ENCODE assay signal across 27 cellular contexts in genomic region chr3:142165194-142165593, GRCh38. TPM values are rescaled to one million over a fixed set of nuclear protein-coding genes. Genes with fewer than 3 reads are reported as not detected.
DNase-seq lines count a peak whose midpoint lies in the region; TF ChIP-seq lines count a peak whose summit lies in the region.
"Had no signal": no experiment of that assay in that cellular context is flagged by ENCODE, and none has a peak within 500 bp of the region (broad histone marks: within the 10 kb centered on the region; RNA-seq: fewer than 3 reads in every experiment).

No MANE protein-coding gene starts in this region.

- H3K9me3 Mint-ChIP-seq in osteocyte (ENCODE audit: unreplicated experiment), result no peaks in the 10 kb centered on the region
- H3K9me3 Mint-ChIP-seq: CD14-positive monocyte; naive thymus-derived CD4-positive, alpha-beta T cell; stimulated activated effector memory CD8-positive, alpha-beta T cell treated with anti-CD3 and anti-CD28 coated beads, Interleukin-12 subunit alpha, Interleukin-12 subunit beta, amount 100 ng/mL, for 72 hours; type B pancreatic cell; WTC11 had no signal

- H3K4me3 ChIP-seq in mammary epithelial cell (replicated peaks in 1 of 3; ENCODE audit: insufficient read depth in 1 of 3, low read depth in 2 of 3, low read length in 3 of 3), result no peak overlapping the region
- H3K4me3 ChIP-seq: esophagus muscularis mucosa, HAP-1, lower lobe of right lung, psoas muscle had no signal

- dilution Hi-C loops in mammary epithelial cell (cut with HindIII; ENCODE audit: low sequenced_read_pairs), result no loop called here

- peak; percentile 26 for DNase-seq in HCEC 1CT
- DNase-seq in M059J (ENCODE audit: low read depth), result peak; percentile 69
- no peak for DNase-seq in mammary epithelial cell
- no peak for DNase-seq in osteocyte (ENCODE audit: extremely low spot score, unreplicated experiment)
- DNase-seq in stimulated activated CD4-positive, alpha-beta T cell treated with anti-CD3 and anti-CD28 coated beads, Interleukin-4, amount 100 ng/mL, for 1 hour, result no peak
- no peak for DNase-seq in amygdala (lab: John Stamatoyannopoulos, UW)
- no peak for DNase-seq in retina
- DNase-seq: activated CD4-positive, alpha-beta T cell treated with anti-CD3 and anti-CD28 coated beads, Interleukin-2, amount 50 U/mL, for 1 hour; activated gamma-delta T cell treated with Interleukin-2 at 50 U/mL for 16 hours; activated T-cell treated with anti-CD3 and anti-CD28 coated beads, Interleukin-2, amount 50 U/mL, for 48 hours; caudate nucleus; DMS79 treated with DMSO at 0.1 percent for 48 hours; lower lobe of right lung; naive thymus-derived CD4-positive, alpha-beta T cell; NCI-H1417 treated with DMSO at 0.1 percent for 48 hours; NCI-H345; NCI-H748 treated with DMSO at 0.1 percent for 48 hours; nucleus accumbens; psoas muscle; RPMI8226; stimulated activated CD4-positive, alpha-beta T cell treated with anti-CD3 and anti-CD28 coated beads, Interleukin-15, amount 100 ng/mL, for 24 hours had no signal

- H3K79me2 ChIP-seq in mammary epithelial cell (ENCODE audit: insufficient read depth, low read length), result no peaks in the 10 kb centered on the region

- CTCF ChIA-PET in mammary epithelial cell (lab: Charles Lee; ENCODE audit: low non-redundant PET), result no interaction called here

- H3K9ac ChIP-seq in mammary epithelial cell (ENCODE audit: insufficient read depth, low read length), result no peak overlapping the region

- no peak for TF ChIP-seq CTCF in mammary epithelial cell (conservative IDR thresholded peaks at IDR 0.05 in 1 of 2, IDR thresholded peaks at IDR 0.05 in 1 of 2; ENCODE audit: extremely low read depth in 1 of 2, insufficient read depth in 1 of 2, low read depth in 1 of 2, low read length in 2 of 2)
- no peak for TF ChIP-seq CTCF in osteocyte (IDR thresholded peaks at IDR 0.05)

- H3K4me1 Mint-ChIP-seq in osteocyte (ENCODE audit: unreplicated experiment), result peaks cover 25% of the 10 kb centered on the region
- H3K4me1 Mint-ChIP-seq: CD14-positive monocyte; naive thymus-derived CD4-positive, alpha-beta T cell; stimulated activated effector memory CD8-positive, alpha-beta T cell treated with anti-CD3 and anti-CD28 coated beads, Interleukin-12 subunit alpha, Interleukin-12 subunit beta, amount 100 ng/mL, for 72 hours had no signal

- TSS peak; percentile 20 for BruUV-seq in mammary epithelial cell (replicated peaks; lab: Mats Ljungman, UMichigan)

- peaks cover 7% of the 10 kb centered on the region for H3K36me3 ChIP-seq in mammary epithelial cell (ENCODE audit: insufficient read depth, low read length)

- WGBS in mammary epithelial cell (ENCODE audit: low coverage, missing lambda C conversion rate), result 92% methylated on average over 3 of the region's 3 CpGs

- H3K4me2 ChIP-seq in mammary epithelial cell (ENCODE audit: insufficient read depth, low read depth, low read length), result no peak overlapping the region

- intact Hi-C loops in mammary epithelial cell (cut with micrococcal nuclease), result no loop called here

- no peak overlapping the region for H3K4me3 Mint-ChIP-seq in osteocyte (ENCODE audit: unreplicated experiment)
- H3K4me3 Mint-ChIP-seq: CD14-positive monocyte; naive thymus-derived CD4-positive, alpha-beta T cell; stimulated activated effector memory CD8-positive, alpha-beta T cell treated with anti-CD3 and anti-CD28 coated beads, Interleukin-12 subunit alpha, Interleukin-12 subunit beta, amount 100 ng/mL, for 72 hours; type B pancreatic cell; WTC11 had no signal

- H2AFZ ChIP-seq in mammary epithelial cell (ENCODE audit: low read depth, low read length), result no peak overlapping the region

- H3K27me3 Mint-ChIP-seq in osteocyte (ENCODE audit: unreplicated experiment), result no peaks in the 10 kb centered on the region
- H3K27me3 Mint-ChIP-seq: naive thymus-derived CD4-positive, alpha-beta T cell; type B pancreatic cell had no signal

- peaks cover 4% of the 10 kb centered on the region for H3K4me1 ChIP-seq in mammary epithelial cell (ENCODE audit: insufficient read depth, low read length)
- H3K4me1 ChIP-seq: esophagus muscularis mucosa, lower lobe of right lung, psoas muscle had no signal

- in situ Hi-C loops in mammary epithelial cell (cut with MboI; ENCODE audit: low sequenced_read_pairs in 2 of 2), result no loop called here

- H3K9me3 ChIP-seq in mammary epithelial cell (replicated peaks; ENCODE audit: insufficient read depth, low read length), result no peaks in the 10 kb centered on the region
- H3K9me3 ChIP-seq: esophagus muscularis mucosa, HAP-1, lower lobe of right lung, psoas muscle had no signal

- no peak overlapping the region for H3K27ac ChIP-seq in mammary epithelial cell (ENCODE audit: insufficient read depth, low read depth, low read length)
- H3K27ac ChIP-seq: esophagus muscularis mucosa, lower lobe of right lung, psoas muscle had no signal

- no peaks in the 10 kb centered on the region for H3K27me3 ChIP-seq in mammary epithelial cell (ENCODE audit: insufficient read depth, low read length)
- H3K27me3 ChIP-seq: esophagus muscularis mucosa had no signal

- H4K20me1 ChIP-seq in mammary epithelial cell (ENCODE audit: insufficient read depth, low read length), result no peaks in the 10 kb centered on the region

- peaks cover 44% of the 10 kb centered on the region for H3K36me3 Mint-ChIP-seq in osteocyte (ENCODE audit: unreplicated experiment)

- H3K27ac Mint-ChIP-seq in osteocyte (ENCODE audit: unreplicated experiment), result peak overlapping the region; percentile 71
- H3K27ac Mint-ChIP-seq: CD14-positive monocyte; naive thymus-derived CD4-positive, alpha-beta T cell; stimulated activated effector memory CD8-positive, alpha-beta T cell treated with anti-CD3 and anti-CD28 coated beads, Interleukin-12 subunit alpha, Interleukin-12 subunit beta, amount 100 ng/mL, for 72 hours; type B pancreatic cell; WTC11 had no signal

RNA-seq across cellular contexts. Expression of gene TFDP2, which starts 15.8 kb away (rescaled TPM):
- total RNA-seq in M059J (2014; rRNA removed; shearing (Covaris generic)), result 59.0 and 91.1 TPM in 2 replicates
- total RNA-seq in mammary epithelial cell (10 to 100 TPM; 28.6 to 48.5 TPM), osteocyte (36.9 and 49.3 TPM in 2 replicates)
- 26.8 TPM for polyA plus RNA-seq in mammary epithelial cell
- polyA minus RNA-seq in mammary epithelial cell, result 25.3 TPM

Comparison
In these comparisons a context has a peak if more than half of its experiments do, and no peak if none do; other contexts are left out.
1. DNase-seq: peak in HCEC 1CT (single experiment) and M059J (single experiment); none in mammary epithelial cell (single experiment), osteocyte (single experiment), stimulated activated CD4-positive, alpha-beta T cell treated with anti-CD3 and anti-CD28 coated beads, Interleukin-4, amount 100 ng/mL, for 1 hour (single experiment), amygdala (0 of 56) and retina (single experiment).